11 cellular contexts compared by ENCODE assay signal in the genomic region with DNA sequence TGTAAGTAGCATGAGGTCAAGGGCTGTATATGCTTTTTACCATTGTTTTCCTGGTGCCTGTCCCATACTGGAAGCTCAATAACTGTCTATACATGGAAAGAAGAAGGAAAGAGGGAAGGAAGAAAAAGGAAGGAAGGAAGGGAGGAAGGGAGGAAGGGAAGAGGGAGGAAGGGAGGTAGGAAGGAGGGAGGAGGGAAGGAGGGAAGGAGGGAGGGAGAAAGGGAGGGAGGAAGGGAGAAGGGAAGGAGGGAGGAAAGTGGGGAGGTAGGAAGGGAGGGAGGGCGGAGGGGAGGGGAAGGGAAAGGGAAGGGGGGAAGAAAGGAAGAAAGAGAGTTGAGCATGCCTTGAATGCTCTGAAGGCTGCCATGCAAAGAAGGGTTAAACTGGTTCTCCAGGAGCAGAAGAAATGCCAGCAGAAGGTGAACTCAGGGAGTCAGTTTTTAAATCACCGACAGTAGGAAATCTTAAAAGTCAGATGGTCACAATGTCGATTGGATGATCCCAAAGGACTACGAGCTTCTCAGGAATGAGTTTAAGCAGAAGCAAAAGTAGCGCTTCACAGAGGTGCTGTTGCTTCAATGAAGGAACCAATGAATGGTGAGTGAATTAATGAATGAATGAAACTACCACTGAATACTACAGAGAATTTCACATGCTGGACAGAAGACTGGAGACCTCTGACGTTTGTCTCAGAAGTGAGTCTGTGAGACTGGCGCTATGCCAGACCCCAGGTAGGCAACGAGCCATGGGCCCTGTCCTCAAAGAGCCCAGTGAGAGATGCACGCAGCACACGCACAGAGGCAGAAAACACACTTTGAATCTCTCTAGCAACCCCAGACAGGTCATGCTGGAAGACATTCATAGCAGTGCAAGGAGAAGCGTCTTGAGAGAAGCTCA.
DNase-seq lines count a peak whose midpoint lies in the region; ATAC-seq and TF ChIP-seq lines count a peak whose summit lies in the region.
"Had no signal": no experiment of that assay in that cellular context is flagged by ENCODE, and none has a peak within 500 bp of the region (broad histone marks: within the 10 kb centered on the region; RNA-seq: fewer than 3 reads in every experiment).

No MANE protein-coding gene starts in this region.

- H3K36me3 ChIP-seq in IMR-90 (ENCODE audit: control insufficient read depth, insufficient read depth, low read length) (no peaks in the 10 kb centered on the region), adrenal gland (replicated peaks in 1 of 2) (no peaks in the 10 kb centered on the region), gastrocnemius medialis (no peaks in the 10 kb centered on the region)
- H3K36me3 ChIP-seq: left lung had no signal

- peak overlapping the region; percentile 60 to 83 for H4K8ac ChIP-seq in IMR-90 (ENCODE audit: low read depth in 2 of 2, low read length in 2 of 2)

- no peaks in the 10 kb centered on the region for H3K27me3 ChIP-seq in IMR-90 (ENCODE audit: control insufficient read depth, insufficient read depth, low read length)
- H3K27me3 ChIP-seq in adrenal gland: no peaks in the 10 kb centered on the region
- no peaks in the 10 kb centered on the region for H3K27me3 ChIP-seq in gastrocnemius medialis

- no peak overlapping the region for H3K56ac ChIP-seq in IMR-90 (ENCODE audit: extremely low read depth, insufficient read depth, low read length)

- H2BK5ac ChIP-seq in IMR-90 (ENCODE audit: low read depth, low read length, poor library complexity, severe bottlenecking): peak overlapping the region; percentile 89

- H3K4me2 ChIP-seq in IMR-90 (ENCODE audit: low read depth, low read length): no peak overlapping the region

- H2AK5ac ChIP-seq in IMR-90 (ENCODE audit: low read depth, low read length): peak overlapping the region; percentile 96

- peak overlapping the region; percentile 96 for H2BK120ac ChIP-seq in IMR-90 (ENCODE audit: low read depth, low read length)

- H3K9me3 ChIP-seq in IMR-90 (ENCODE audit: control insufficient read depth, insufficient read depth, low read length): peaks cover 14% of the 10 kb centered on the region
- no peaks in the 10 kb centered on the region for H3K9me3 ChIP-seq in adrenal gland (replicated peaks in 1 of 3)
- H3K9me3 ChIP-seq in gastrocnemius medialis: no peaks in the 10 kb centered on the region

- H2BK20ac ChIP-seq in IMR-90 (ENCODE audit: low read depth, low read length): peak overlapping the region; percentile 97

- peak overlapping the region; percentile 84 for H4K5ac ChIP-seq in IMR-90 (ENCODE audit: low read depth, low read length)

- peak overlapping the region; percentile 86 for H3K18ac ChIP-seq in IMR-90 (ENCODE audit: low read depth, low read length)

- H3K4me1 ChIP-seq in IMR-90 (ENCODE audit: control insufficient read depth, insufficient read depth, low read length): peaks cover 32% of the 10 kb centered on the region
- H3K4me1 ChIP-seq in adrenal gland (replicated peaks in 1 of 2): peaks cover 10 to 16% of the 10 kb centered on the region in 2 donors
- H3K4me1 ChIP-seq in gastrocnemius medialis: peaks cover 41 to 46% of the 10 kb centered on the region in 2 donors

- H3K9me1 ChIP-seq in IMR-90 (ENCODE audit: insufficient read depth, low read length): peaks cover 19% of the 10 kb centered on the region

- no peak overlapping the region for H3K9ac ChIP-seq in IMR-90 (ENCODE audit: low read depth, low read length)

- H3K4me3 ChIP-seq in IMR-90 (ENCODE audit: insufficient read depth, low read depth, low read length) (no peak overlapping the region), adrenal gland (no peak overlapping the region), gastrocnemius medialis (no peak overlapping the region)
- H3K4me3 ChIP-seq: left lung had no signal

- no peak overlapping the region for H2AFZ ChIP-seq in IMR-90 (replicated peaks; ENCODE audit: low read length, poor library complexity)

- in situ Hi-C loops in IMR-90 (cut with MboI; ENCODE audit: low sequenced_read_pairs): no loop called here
- in situ Hi-C loops in gastrocnemius medialis (cut with MboI; ENCODE audit: low sequenced_read_pairs in 4 of 4): no loop called here

- DNase-seq in IMR-90: peak; percentile 29
- peak; percentile 18 to 71 (median 54) for DNase-seq in adrenal gland
- DNase-seq in cardiac septum (ENCODE audit: low spot score): peak; percentile 64
- DNase-seq in gastrocnemius medialis: peak in 1 of 2 donors; percentile 47
- DNase-seq in NCI-H774 (lab: John Stamatoyannopoulos, UW): no peak
- DNase-seq in HuH-7 (ENCODE audit: low spot score): no peak
- DNase-seq: dermis blood vessel endothelial cell, foreskin melanocyte, left lung, SHP77 treated with DMSO at 0.1 percent for 48 hours had no signal

- intact Hi-C loops in IMR-90 (cut with micrococcal nuclease): loop anchor here (2.0 to 5.0 kb wide), 3 partner anchors 31 to 65 kb away; no protein-coding TSS in a partner anchor
- intact Hi-C loops in adrenal gland (cut with DNase I): no loop called here
- intact Hi-C loops in cardiac septum (cut with DNase I): loop anchor here (5.0 kb wide), 2 partner anchors 38 to 53 kb away; no protein-coding TSS in a partner anchor
- intact Hi-C loops in gastrocnemius medialis (cut with DNase I; ENCODE audit: low total_unique reads): loop anchor here (5.0 kb wide), 1 partner anchor 43 kb away; no protein-coding TSS in a partner anchor

- no peak for TF ChIP-seq RAD21 in IMR-90 (IDR thresholded peaks at IDR 0.05; ENCODE audit: low read length)

- peak overlapping the region; percentile 88 for H3K14ac ChIP-seq in IMR-90 (replicated peaks; ENCODE audit: low read depth, low read length)

- POLR2A ChIA-PET in IMR-90 (lab: Charles Lee; ENCODE audit: unreplicated experiment): no interaction called here

- no peak for ATAC-seq in IMR-90 (ENCODE audit: low read depth)
- ATAC-seq in gastrocnemius medialis: no peak
- ATAC-seq in GM21515 (IDR thresholded peaks at IDR 0.05; ENCODE audit: unreplicated experiment): no peak

- peak overlapping the region; percentile 84; the same call in 1 of the 2 replicates for H3K23ac ChIP-seq in IMR-90 (ENCODE audit: low read depth, low read length)

- dilution Hi-C loops in IMR-90 (cut with HindIII; ENCODE audit: low sequenced_read_pairs, unreplicated experiment): no loop called here

- H2AK9ac ChIP-seq in IMR-90 (replicated peaks; ENCODE audit: low read depth, low read length, poor library complexity): peak overlapping the region; percentile 50

- no peak for TF ChIP-seq CTCF in IMR-90 (conservative IDR thresholded peaks at IDR 0.05; ENCODE audit: low read depth, low read length)
- TF ChIP-seq CTCF in adrenal gland (IDR thresholded peaks at IDR 0.05): no peak
- TF ChIP-seq CTCF in gastrocnemius medialis (IDR thresholded peaks at IDR 0.05 in 4 of 5, conservative IDR thresholded peaks at IDR 0.05 in 1 of 5): no peak

- H4K20me1 ChIP-seq in IMR-90 (ENCODE audit: insufficient read depth, low read length): no peaks in the 10 kb centered on the region

- TF ChIP-seq POLR2A in IMR-90 (IDR thresholded peaks at IDR 0.05; ENCODE audit: low read depth, low read length) (no peak), adrenal gland (IDR thresholded peaks at IDR 0.05) (no peak), gastrocnemius medialis (IDR thresholded peaks at IDR 0.05) (no peak)

- CTCF ChIA-PET in IMR-90 (lab: Yijun Ruan, JAX): interaction anchor here (1.8 kb wide), 1 partner anchor 19 kb away, joined by 4 read pairs; no protein-coding TSS in a partner anchor

- peak overlapping the region; percentile 73; the same call in 2 of the 3 replicates for H2BK15ac ChIP-seq in IMR-90 (ENCODE audit: low read depth, low read length)

- peak overlapping the region; percentile 96 for H4K91ac ChIP-seq in IMR-90 (ENCODE audit: insufficient read depth, low read depth, low read length)

- peak overlapping the region; percentile 97 for H3K4ac ChIP-seq in IMR-90 (ENCODE audit: low read depth, low read length)

- no peaks in the 10 kb centered on the region for H3K79me1 ChIP-seq in IMR-90 (ENCODE audit: low read depth in 1 of 2, low read length in 2 of 2)

- no peak overlapping the region for H3K27ac ChIP-seq in IMR-90 (ENCODE audit: insufficient read depth, low read length)
- H3K27ac ChIP-seq in adrenal gland: no peak overlapping the region
- H3K27ac ChIP-seq in gastrocnemius medialis: peak overlapping the region in 3 of 4 donors; percentile 68 to 93 (median 69)
- H3K27ac ChIP-seq: left lung had no signal

- no TSS peak for BruUV-seq in IMR-90 (replicated peaks; lab: Mats Ljungman, UMichigan)

- 80 to 100% methylated on average over 1 to 2 of the region's 11 CpGs for whole genome bisulfite sequencing in IMR-90 (ENCODE audit: extremely low coverage in 2 of 2, insufficient read length in 1 of 2), 2 experiments
- WGBS in adrenal gland, 4 donors: 67 to 74% (median 71%) methylated on average over 11 of the region's 11 CpGs

TF ChIP-seq in IMR-90, 13 proteins besides CTCF, POLR2A, EP300 and RAD21 (continues in another document):
- TF ChIP-seq RFX5 (IDR thresholded peaks at IDR 0.05; ENCODE audit: low read depth, low read length) (no peak), RCOR1 (IDR thresholded peaks at IDR 0.05; ENCODE audit: insufficient replicate concordance, low read length) (no peak), SMC3 (IDR thresholded peaks at IDR 0.05; ENCODE audit: low read depth, low read length) (no peak), MXI1 (IDR thresholded peaks at IDR 0.05; ENCODE audit: borderline replicate concordance, low read depth, low read length) (no peak), CHD1 (IDR thresholded peaks at IDR 0.05; ENCODE audit: low read depth, low read length) (no peak), MAZ (IDR thresholded peaks at IDR 0.05; ENCODE audit: borderline replicate concordance, low read depth, low read length) (no peak), FOS (IDR thresholded peaks at IDR 0.05; ENCODE audit: low read depth, low read length) (no peak)
- TF ChIP-seq, protein P1, sequence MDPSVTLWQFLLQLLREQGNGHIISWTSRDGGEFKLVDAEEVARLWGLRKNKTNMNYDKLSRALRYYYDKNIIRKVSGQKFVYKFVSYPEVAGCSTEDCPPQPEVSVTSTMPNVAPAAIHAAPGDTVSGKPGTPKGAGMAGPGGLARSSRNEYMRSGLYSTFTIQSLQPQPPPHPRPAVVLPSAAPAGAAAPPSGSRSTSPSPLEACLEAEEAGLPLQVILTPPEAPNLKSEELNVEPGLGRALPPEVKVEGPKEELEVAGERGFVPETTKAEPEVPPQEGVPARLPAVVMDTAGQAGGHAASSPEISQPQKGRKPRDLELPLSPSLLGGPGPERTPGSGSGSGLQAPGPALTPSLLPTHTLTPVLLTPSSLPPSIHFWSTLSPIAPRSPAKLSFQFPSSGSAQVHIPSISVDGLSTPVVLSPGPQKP (IDR thresholded peaks at IDR 0.05; ENCODE audit: borderline replicate concordance, low read depth, low read length): no peak
- TF ChIP-seq, protein P2, sequence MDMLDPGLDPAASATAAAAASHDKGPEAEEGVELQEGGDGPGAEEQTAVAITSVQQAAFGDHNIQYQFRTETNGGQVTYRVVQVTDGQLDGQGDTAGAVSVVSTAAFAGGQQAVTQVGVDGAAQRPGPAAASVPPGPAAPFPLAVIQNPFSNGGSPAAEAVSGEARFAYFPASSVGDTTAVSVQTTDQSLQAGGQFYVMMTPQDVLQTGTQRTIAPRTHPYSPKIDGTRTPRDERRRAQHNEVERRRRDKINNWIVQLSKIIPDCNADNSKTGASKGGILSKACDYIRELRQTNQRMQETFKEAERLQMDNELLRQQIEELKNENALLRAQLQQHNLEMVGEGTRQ (IDR thresholded peaks at IDR 0.05; ENCODE audit: low read depth, low read length): no peak

Comparison
In these comparisons a context has a peak if more than half of its experiments do, and no peak if none do; other contexts are left out.
1. DNase-seq: peak in IMR-90 (single experiment), adrenal gland (7 of 7) and cardiac septum (single experiment); none in NCI-H774 (single experiment) and HuH-7 (single experiment).
2. H3K27ac ChIP-seq: peak in gastrocnemius medialis (3 of 4); none in IMR-90 (single experiment) and adrenal gland (0 of 5).
3. intact Hi-C loops: an anchor here in IMR-90 (2.0 to 5.0 kb wide), cardiac septum (5.0 kb wide) and gastrocnemius medialis (5.0 kb wide); none called in adrenal gland.